In genomic region chr11:130827697-130828377, GRCh38 we compare ENCODE assay signal across 9 cellular contexts.
DNase-seq lines count a peak whose midpoint lies in the region; ATAC-seq, FAIRE-seq and TF ChIP-seq lines count a peak whose summit lies in the region.
"Had no signal": no experiment of that assay in that cellular context is flagged by ENCODE, and none has a peak within 500 bp of the region (broad histone marks: within the 10 kb centered on the region; RNA-seq: fewer than 3 reads in every experiment).

No MANE protein-coding gene starts in this region.

- H3K9me1 ChIP-seq in K562 (ENCODE audit: control insufficient read depth, insufficient read depth, low read length) = no peaks in the 10 kb centered on the region

- H3K9me3 ChIP-seq in K562 (replicated peaks; ENCODE audit: control insufficient read depth, insufficient read depth, low read depth, low read length) = no peaks in the 10 kb centered on the region
- no peaks in the 10 kb centered on the region for H3K9me3 ChIP-seq in kidney (ENCODE audit: control insufficient read depth in 1 of 2, low read length in 2 of 2)
- no peaks in the 10 kb centered on the region for H3K9me3 ChIP-seq in tibial nerve

- H3K79me2 ChIP-seq in K562 (ENCODE audit: control insufficient read depth, insufficient read depth, low read length) = no peaks in the 10 kb centered on the region

- no TSS peak for BruUV-seq in K562 (replicated peaks; lab: Mats Ljungman, UMichigan)

- POLR2A ChIA-PET in activated CD4-positive, alpha-beta T cell treated with anti-CD3 and anti-CD28 coated beads for 36 hours (lab: Charles Lee) = no interaction called here
- POLR2A ChIA-PET in K562 (lab: Yijun Ruan, JAX) = no interaction called here

- H3K4me1 Mint-ChIP-seq in activated CD4-positive, alpha-beta T cell treated with anti-CD3 and anti-CD28 coated beads for 36 hours = no peaks in the 10 kb centered on the region

- peak in 1 of 2 experiments; percentile 47; a peak in 1 of 4 replicates for TF ChIP-seq RAD21 in K562 (CRISPR knock-in tag; conservative IDR thresholded peaks at IDR 0.05 in 1 of 2, IDR thresholded peaks at IDR 0.05 in 1 of 2)

- peak; percentile 54 for DNase-seq in activated CD4-positive, alpha-beta T cell treated with anti-CD3 and anti-CD28 coated beads for 36 hours
- DNase-seq in activated CD4-positive, alpha-beta T cell treated with anti-CD3 and anti-CD28 coated beads, Interleukin-2, amount 50 U/mL, for 4 hours = no peak
- DNase-seq in NB4 (ENCODE audit: low read depth) = peak; percentile 61
- peak; percentile 28 to 48 (median 36) for DNase-seq in K562 (ENCODE audit: extremely low read depth in 1 of 4, low spot score in 3 of 4)
- peak; percentile 87 for DNase-seq in kidney
- peak; percentile 38 to 63 for DNase-seq in tibial nerve (ENCODE audit: low spot score in 2 of 2)
- DNase-seq in middle frontal gyrus (ENCODE audit: extremely low spot score, low spot score) = no peak

- no peak overlapping the region for H3K4me3 Mint-ChIP-seq in activated CD4-positive, alpha-beta T cell treated with anti-CD3 and anti-CD28 coated beads for 36 hours

- no peak overlapping the region for H3K27ac ChIP-seq in K562 (ENCODE audit: extremely low read depth, low read depth, low read length)
- H3K27ac ChIP-seq in kidney (ENCODE audit: low read depth in 2 of 2, low read length in 2 of 2) = peak overlapping the region in 1 of 2 donors; percentile 37
- peak overlapping the region in 2 of 4 donors; percentile 13 to 60 for H3K27ac ChIP-seq in tibial nerve

- intact Hi-C loops in activated CD4-positive, alpha-beta T cell treated with anti-CD3 and anti-CD28 coated beads for 36 hours (cut with DNase I, micrococcal nuclease) = loop anchor here in 1 of 2 experiments (1.0 kb wide), 1 partner anchor 394 kb away; no protein-coding TSS in a partner anchor
- intact Hi-C loops in K562 (cut with micrococcal nuclease) = loop anchor here (1.0 kb wide), 1 partner anchor 394 kb away; no protein-coding TSS in a partner anchor
- intact Hi-C loops in kidney (cut with DNase I) = no loop called here

- WGBS in K562 (ENCODE audit: insufficient coverage, low coverage, missing lambda C conversion rate) = 3% methylated on average over 9 of the region's 11 CpGs
- WGBS in tibial nerve, 2 donors = 33 to 53% methylated on average over 7 to 9 of the region's 11 CpGs

- H3K4me3 ChIP-seq in NB4 (ENCODE audit: low read depth, low read length) (no peak overlapping the region), K562 (no peak overlapping the region), kidney (ENCODE audit: low read length in 2 of 2) (no peak overlapping the region), tibial nerve (no peak overlapping the region)

- in situ Hi-C loops in K562 (cut with MboI) = no loop called here

- no peak overlapping the region for H3K27ac Mint-ChIP-seq in activated CD4-positive, alpha-beta T cell treated with anti-CD3 and anti-CD28 coated beads for 36 hours

- H3K36me3 ChIP-seq in K562 (ENCODE audit: control insufficient read depth, insufficient read depth, low read length) (no peaks in the 10 kb centered on the region), kidney (ENCODE audit: control insufficient read depth in 1 of 2, insufficient read depth in 2 of 2, low read length in 2 of 2) (no peaks in the 10 kb centered on the region), tibial nerve (no peaks in the 10 kb centered on the region)

- TF ChIP-seq POLR2A in NB4 (IDR thresholded peaks at IDR 0.05; ENCODE audit: extremely low read depth, insufficient read length) (no peak), K562 (conservative IDR thresholded peaks at IDR 0.05) (no peak), tibial nerve (IDR thresholded peaks at IDR 0.05) (no peak)

- H3K9ac ChIP-seq in K562 (ENCODE audit: insufficient read depth in 1 of 2, low read depth in 2 of 2, low read length in 2 of 2) (peak overlapping the region in 1 of 2 experiments; percentile 64; a peak in 2 of 4 replicates), kidney (ENCODE audit: low read length in 2 of 2) (no peak overlapping the region)

- TF ChIP-seq EP300 in K562 (IDR thresholded peaks at IDR 0.05; ENCODE audit: low read length) (no peak), tibial nerve (IDR thresholded peaks at IDR 0.05) (no peak)

- H3K9me3 Mint-ChIP-seq in activated CD4-positive, alpha-beta T cell treated with anti-CD3 and anti-CD28 coated beads for 36 hours (ENCODE audit: low read depth) = no peaks in the 10 kb centered on the region

- 0 out of 2 replicates have a peak, but pooled peaks cover 3% of the 10 kb centered on the region for H4K20me1 ChIP-seq in K562 (replicated peaks; ENCODE audit: control insufficient read depth, insufficient read depth, low read length)

- CTCF ChIA-PET in activated CD4-positive, alpha-beta T cell treated with anti-CD3 and anti-CD28 coated beads for 36 hours (lab: Charles Lee) = interaction anchor here (0.6 to 1.2 kb wide), 2 partner anchors 377 to 393 kb away, joined by 3 read pairs; no protein-coding TSS in a partner anchor
- CTCF ChIA-PET in K562 (lab: Yijun Ruan, JAX; ENCODE audit: low intra/inter-chr PET ratio) = interaction anchor here (0.8 to 0.9 kb wide), 2 partner anchors 392 kb away, joined by 3 to 4 read pairs; no protein-coding TSS in a partner anchor

- H3K27me3 Mint-ChIP-seq in activated CD4-positive, alpha-beta T cell treated with anti-CD3 and anti-CD28 coated beads for 36 hours = peaks cover 4% of the 10 kb centered on the region

- peak; percentile 87 for ATAC-seq in activated CD4-positive, alpha-beta T cell treated with anti-CD3 and anti-CD28 coated beads for 36 hours
- ATAC-seq in K562 = peak; percentile 85
- ATAC-seq in HG03342 (IDR thresholded peaks at IDR 0.05; ENCODE audit: unreplicated experiment) = no peak

- FAIRE-seq in K562 (lab: Jason Lieb, UNC) (no peak), kidney (lab: Jason Lieb, UNC) (no peak)
- FAIRE-seq: G401.6 had no signal

- no peak overlapping the region for H2AFZ ChIP-seq in K562 (ENCODE audit: low read depth, low read length)

- peaks cover 0 to 37% of the 10 kb centered on the region in 2 experiments; a peak in 2 of 5 replicates for H3K27me3 ChIP-seq in K562 (ENCODE audit: control insufficient read depth in 2 of 2, insufficient read depth in 2 of 2, low read length in 2 of 2)
- H3K27me3 ChIP-seq in tibial nerve = no peaks in the 10 kb centered on the region

- H3K4me1 ChIP-seq in K562 (replicated peaks in 1 of 2; ENCODE audit: control insufficient read depth in 2 of 2, insufficient read depth in 2 of 2, low read length in 2 of 2) (no peaks in the 10 kb centered on the region), kidney (ENCODE audit: control insufficient read depth in 1 of 2, insufficient read depth in 1 of 2, low read depth in 1 of 2, low read length in 2 of 2) (peaks cover 19 to 20% of the 10 kb centered on the region in 2 donors), tibial nerve (peaks cover 0 to 46% (median 8%) of the 10 kb centered on the region in 4 donors)

- H3K4me2 ChIP-seq in K562 (ENCODE audit: insufficient read depth, low read length) = no peak overlapping the region

- H3K36me3 Mint-ChIP-seq in activated CD4-positive, alpha-beta T cell treated with anti-CD3 and anti-CD28 coated beads for 36 hours (ENCODE audit: low read depth) = no peaks in the 10 kb centered on the region

- TF ChIP-seq CTCF in NB4 (IDR thresholded peaks at IDR 0.05; ENCODE audit: low read depth, low read length) (peak; percentile 34), K562 (IDR thresholded peaks at IDR 0.05 in 2 of 3, conservative IDR thresholded peaks at IDR 0.05 in 1 of 3; ENCODE audit: insufficient read depth in 2 of 3, low read depth in 1 of 3, low read length in 3 of 3) (peak in 2 of 3 experiments; percentile 42 to 59; a peak in 4 of 6 replicates), kidney (IDR thresholded peaks at IDR 0.05; ENCODE audit: borderline replicate concordance, extremely low read depth, insufficient read depth) (peak; percentile 56), tibial nerve (IDR thresholded peaks at IDR 0.05) (peak in 4 of 5 experiments; percentile 24 to 63 (median 48))

TF ChIP-seq in K562, 482 proteins besides CTCF, POLR2A, EP300 and RAD21:
- no peak for TF ChIP-seq CHCHD3 (CRISPR knock-in tag; IDR thresholded peaks at IDR 0.05)
- no peak for TF ChIP-seq CBX5 (IDR thresholded peaks at IDR 0.05; ENCODE audit: borderline replicate concordance, low read depth)
- no peak for TF ChIP-seq HDGF (IDR thresholded peaks at IDR 0.05)
- peak; percentile 24; the same call in 1 of the 2 replicates for TF ChIP-seq ESRRA (IDR thresholded peaks at IDR 0.05; ENCODE audit: borderline replicate concordance, low read depth)
- TF ChIP-seq ELF1 (tag; IDR thresholded peaks at IDR 0.05) = no peak
- TF ChIP-seq ZBTB7A (IDR thresholded peaks at IDR 0.05; ENCODE audit: borderline replicate concordance, control insufficient read depth, low read depth, low read length) = peak; percentile 25; the same call in 1 of the 2 replicates
- TF ChIP-seq ATF3 (IDR thresholded peaks at IDR 0.05) = peak; percentile 39
- no peak for TF ChIP-seq ATF3 (CRISPR knock-in tag; conservative IDR thresholded peaks at IDR 0.05)
- no peak for TF ChIP-seq USF2 (CRISPR knock-in tag; IDR thresholded peaks at IDR 0.05)
- TF ChIP-seq JUND (IDR thresholded peaks at IDR 0.05; ENCODE audit: borderline replicate concordance, low read depth, low read length) = peak; percentile 44; the same call in 1 of the 2 replicates
- no peak; the same call in 2 of the 3 replicates for TF ChIP-seq JUND (tag; IDR thresholded peaks at IDR 0.05; ENCODE audit: borderline replicate concordance, low read depth, low read length)
- TF ChIP-seq FOSL1 (tag; conservative IDR thresholded peaks at IDR 0.05) = peak; percentile 50
TF ChIP-seq in K562: peak in this region for 5.

Comparison
In these comparisons a context has a peak if more than half of its experiments do, and no peak if none do; other contexts are left out.
1. DNase-seq: peak in activated CD4-positive, alpha-beta T cell treated with anti-CD3 and anti-CD28 coated beads for 36 hours (single experiment), NB4 (single experiment), K562 (4 of 4), kidney (single experiment) and tibial nerve (2 of 2); none in activated CD4-positive, alpha-beta T cell treated with anti-CD3 and anti-CD28 coated beads, Interleukin-2, amount 50 U/mL, for 4 hours (0 of 2) and middle frontal gyrus (single experiment).
2. Peak in every context shown above with its lines, with median percentiles within 50 percentile points of each other: CTCF ChIP-seq.